In the genomic region with DNA sequence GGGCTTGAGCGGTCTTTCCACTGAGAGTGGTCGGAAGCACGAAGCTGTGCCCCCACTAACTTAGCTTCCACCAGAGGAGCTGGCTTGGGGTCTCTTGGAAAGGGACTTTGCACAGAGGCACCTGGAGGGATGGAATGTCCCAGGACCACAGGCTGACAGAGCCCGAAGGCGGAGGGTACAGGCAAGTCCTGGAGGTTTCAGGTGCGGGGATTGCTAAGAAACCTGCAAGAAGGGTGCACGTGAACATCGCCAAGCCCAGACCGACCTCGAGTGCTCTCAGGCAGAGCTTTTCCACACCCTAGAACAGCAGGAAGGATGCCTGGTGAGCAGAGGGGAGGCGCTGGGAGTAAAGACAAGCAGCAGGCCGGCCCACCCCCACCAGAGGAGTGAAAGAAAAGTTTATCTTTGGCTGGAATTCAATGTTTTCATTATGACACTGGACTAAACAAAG, we compare ENCODE assay signal across 29 cellular contexts.
A peak's percentile ranks its signal among the peaks of the same experiment; 100 is the strongest.
DNase-seq lines count a peak whose midpoint lies in the region; ATAC-seq, FAIRE-seq and TF ChIP-seq lines count a peak whose summit lies in the region.
"Had no signal": no experiment of that assay in that cellular context is flagged by ENCODE, and none has a peak within 500 bp of the region (broad histone marks: within the 10 kb centered on the region; RNA-seq: fewer than 3 reads in every experiment).

No MANE protein-coding gene starts in this region.

- H3K4me3 ChIP-seq in adipocyte (ENCODE audit: low read length) (no peak overlapping the region), endothelial cell of umbilical vein (replicated peaks in 1 of 3; ENCODE audit: insufficient read depth in 1 of 3, low read depth in 1 of 3, low read length in 3 of 3) (no peak overlapping the region), trophoblast cell (ENCODE audit: low read depth, low read length) (peak overlapping the region; percentile 34)
- H3K4me3 ChIP-seq: HAP-1, SK-N-MC, thyroid gland had no signal

- POLR2A ChIA-PET in endothelial cell of umbilical vein (lab: Charles Lee) = interaction anchor here (0.6 kb wide), 1 partner anchor 75 kb away, joined by 9 read pairs; no protein-coding TSS in a partner anchor

- H2AFZ ChIP-seq in endothelial cell of umbilical vein (ENCODE audit: low read depth, low read length) (no peak overlapping the region), trophoblast cell (ENCODE audit: insufficient read depth, low read length, poor library complexity) (no peak overlapping the region)
- H2AFZ ChIP-seq: parathyroid adenoma had no signal

- no peak overlapping the region for H3K23ac ChIP-seq in trophoblast cell (ENCODE audit: low read length)

- no peaks in the 10 kb centered on the region for H3K36me3 Mint-ChIP-seq in nephron progenitor cell (ENCODE audit: low read depth)
- H3K36me3 Mint-ChIP-seq: activated naive CD8-positive, alpha-beta T cell treated with anti-CD3 and anti-CD28 coated beads for 36 hours; naive B cell had no signal

- H4K91ac ChIP-seq in trophoblast cell (ENCODE audit: low read depth, low read length) = no peak overlapping the region

- no peak overlapping the region for H2BK120ac ChIP-seq in trophoblast cell (ENCODE audit: insufficient read depth, low read length, poor library complexity)

- no TSS peak for BruUV-seq in endothelial cell of umbilical vein (replicated peaks; lab: Mats Ljungman, UMichigan)

- H3K79me2 ChIP-seq in endothelial cell of umbilical vein (ENCODE audit: control insufficient read depth, insufficient read depth, low read length) = no peaks in the 10 kb centered on the region
- no peaks in the 10 kb centered on the region for H3K79me2 ChIP-seq in trophoblast cell (ENCODE audit: control insufficient read depth, insufficient read depth, low read length, poor library complexity)
- H3K79me2 ChIP-seq: parathyroid adenoma had no signal

- TF ChIP-seq POLR2A in endothelial cell of umbilical vein (IDR thresholded peaks at IDR 0.05; ENCODE audit: low read depth, low read length) = no peak

- no peak overlapping the region for H3K18ac ChIP-seq in trophoblast cell (ENCODE audit: low read length)

- no peak overlapping the region for H4K12ac ChIP-seq in trophoblast cell (ENCODE audit: low read depth, low read length)

- no peak overlapping the region for H2BK5ac ChIP-seq in trophoblast cell (ENCODE audit: low read depth, low read length, poor library complexity)

- peaks cover 21% of the 10 kb centered on the region for H3K27me3 ChIP-seq in adipocyte (replicated peaks; ENCODE audit: control insufficient read depth, insufficient read depth, low read length)
- H3K27me3 ChIP-seq in endothelial cell of umbilical vein (ENCODE audit: control insufficient read depth in 2 of 2, insufficient read depth in 2 of 2, low read length in 2 of 2) = no peaks in the 10 kb centered on the region
- H3K27me3 ChIP-seq in trophoblast cell (ENCODE audit: insufficient read depth, low read length) = no peaks in the 10 kb centered on the region
- H3K27me3 ChIP-seq: thyroid gland had no signal

- no peak for FAIRE-seq in endothelial cell of umbilical vein (lab: Jason Lieb, UNC)
- FAIRE-seq: colon, HepG2 had no signal

- H3K4me1 ChIP-seq in adipocyte (ENCODE audit: control insufficient read depth, insufficient read depth, low read length) (no peaks in the 10 kb centered on the region), endothelial cell of umbilical vein (ENCODE audit: control insufficient read depth, extremely low read depth, insufficient read depth, low read length) (no peaks in the 10 kb centered on the region), trophoblast cell (ENCODE audit: control insufficient read depth in 1 of 2, insufficient read depth in 2 of 2, low read length in 2 of 2) (no peaks in the 10 kb centered on the region)
- H3K4me1 ChIP-seq: HAP-1, parathyroid adenoma, thyroid gland had no signal

- no peak for ATAC-seq in omental fat pad (ENCODE audit: low FRiP score)
- ATAC-seq: HepG2; left colon; right cardiac atrium; stimulated activated naive CD8-positive, alpha-beta T cell treated with anti-CD3 and anti-CD28 coated beads, Interleukin-15, Interleukin-2, amounts not matched to agents 100 U/mL and 50 U/mL, for 24 hours; T-helper 17 cell had no signal

- H3K27me3 Mint-ChIP-seq in nephron progenitor cell (ENCODE audit: low read depth, poor library complexity) = peaks cover 4% of the 10 kb centered on the region

- H3K9me3 Mint-ChIP-seq in nephron progenitor cell = no peaks in the 10 kb centered on the region
- H3K9me3 Mint-ChIP-seq: activated naive CD8-positive, alpha-beta T cell treated with anti-CD3 and anti-CD28 coated beads for 36 hours; activated T-helper 2 cell treated with anti-CD3 and anti-CD28 coated beads, Interferon-gamma antibody, Interleukin-2, Interleukin-4, amounts not matched to agents 10 μg/mL and 5 μg/mL and 100 μg/mL, durations not matched to agents 14 hours and 24 hours and 36 hours; endodermal cell had no signal

- H3K79me1 ChIP-seq in trophoblast cell (ENCODE audit: low read length) = no peaks in the 10 kb centered on the region

- H4K8ac ChIP-seq in trophoblast cell (ENCODE audit: low read depth, low read length) = no peak overlapping the region

- no peak overlapping the region for H3K4me3 Mint-ChIP-seq in nephron progenitor cell
- H3K4me3 Mint-ChIP-seq: activated naive CD8-positive, alpha-beta T cell treated with anti-CD3 and anti-CD28 coated beads for 36 hours; endodermal cell; naive B cell; T-helper 17 cell had no signal

- H3K9ac ChIP-seq in adipocyte (ENCODE audit: low read length) = no peak overlapping the region
- H3K9ac ChIP-seq in endothelial cell of umbilical vein (replicated peaks; ENCODE audit: extremely low read depth, insufficient read depth, low read length) = no peak overlapping the region
- H3K9ac ChIP-seq in trophoblast cell (ENCODE audit: low read length) = no peak overlapping the region
- H3K9ac ChIP-seq: parathyroid adenoma had no signal

- H3K36me3 ChIP-seq in adipocyte (ENCODE audit: control insufficient read depth, insufficient read depth, low read length, severe bottlenecking) = no peaks in the 10 kb centered on the region
- no peaks in the 10 kb centered on the region for H3K36me3 ChIP-seq in endothelial cell of umbilical vein (ENCODE audit: control insufficient read depth in 2 of 2, extremely low read depth in 1 of 2, insufficient read depth in 2 of 2, low read length in 2 of 2)
- no peaks in the 10 kb centered on the region for H3K36me3 ChIP-seq in trophoblast cell (ENCODE audit: control insufficient read depth in 1 of 2, insufficient read depth in 2 of 2, low read length in 2 of 2)
- H3K36me3 ChIP-seq: HAP-1, thyroid gland had no signal

- no peak overlapping the region for H2AK5ac ChIP-seq in trophoblast cell (ENCODE audit: low read length)

- DNase-seq in EL = peak; percentile 42
- DNase-seq in adipocyte (ENCODE audit: low read depth) = peak; percentile 50
- peak; percentile 42 for DNase-seq in endothelial cell of umbilical vein (ENCODE audit: low read depth, low spot score)
- no peak for DNase-seq in trophoblast cell
- DNase-seq in activated CD4-positive, alpha-beta T cell treated with anti-CD3 and anti-CD28 coated beads, Interleukin-2, amount 50 U/mL, for 48 hours = no peak
- DNase-seq in medulla oblongata (ENCODE audit: extremely low spot score) = no peak
- DNase-seq in omental fat pad (ENCODE audit: low spot score) = no peak
- no peak for DNase-seq in nephron progenitor cell
- DNase-seq: activated CD4-positive, alpha-beta T cell treated with anti-CD3 and anti-CD28 coated beads for 4 hours; activated naive CD8-positive, alpha-beta T cell treated with anti-CD3 and anti-CD28 coated beads for 36 hours; C1 segment of cervical spinal cord; Calu3; endodermal cell; left colon; naive B cell; NCI-H1092; NCI-H1930; NCI-H69; right cardiac atrium; stimulated activated CD4-positive, alpha-beta T cell treated with anti-CD3 and anti-CD28 coated beads, Interleukin-4, amount 100 ng/mL, for 4 hours; stimulated activated naive CD8-positive, alpha-beta T cell treated with anti-CD3 and anti-CD28 coated beads, Interleukin-15, Interleukin-2, amounts not matched to agents 100 U/mL and 50 U/mL, for 24 hours; T-helper 17 cell had no signal

- no peaks in the 10 kb centered on the region for H4K20me1 ChIP-seq in endothelial cell of umbilical vein (replicated peaks; ENCODE audit: control insufficient read depth, extremely low read depth, insufficient read depth, low read length)

- no peak overlapping the region for H3K27ac Mint-ChIP-seq in nephron progenitor cell
- H3K27ac Mint-ChIP-seq: activated naive CD8-positive, alpha-beta T cell treated with anti-CD3 and anti-CD28 coated beads for 36 hours; activated T-helper 2 cell treated with anti-CD3 and anti-CD28 coated beads, Interferon-gamma antibody, Interleukin-2, Interleukin-4, amounts not matched to agents 10 μg/mL and 5 μg/mL and 100 μg/mL, durations not matched to agents 14 hours and 24 hours and 36 hours; endodermal cell; naive B cell; T-helper 17 cell had no signal

- intact Hi-C loops in endothelial cell of umbilical vein (cut with micrococcal nuclease) = no loop called here

- peak overlapping the region; percentile 22 for H3K4me2 ChIP-seq in endothelial cell of umbilical vein (ENCODE audit: insufficient read depth, low read length)
- H3K4me2 ChIP-seq in trophoblast cell (ENCODE audit: low read length) = no peak overlapping the region

- CTCF ChIA-PET in endothelial cell of umbilical vein (lab: Charles Lee) = no interaction called here

- no CpG with 5 or more reads among the region's 12 CpGs for WGBS in trophoblast cell (ENCODE audit: extremely low coverage, insufficient coverage, insufficient read length)

- H3K4ac ChIP-seq in trophoblast cell (ENCODE audit: low read depth, low read length) = no peak overlapping the region

- no peak overlapping the region for H2BK12ac ChIP-seq in trophoblast cell (ENCODE audit: low read length)

- H3K9me3 ChIP-seq in adipocyte (ENCODE audit: control insufficient read depth, low read length) (no peaks in the 10 kb centered on the region), endothelial cell of umbilical vein (replicated peaks; ENCODE audit: control insufficient read depth, insufficient read depth, low read length) (no peaks in the 10 kb centered on the region), trophoblast cell (ENCODE audit: insufficient read depth, low read depth, low read length) (no peaks in the 10 kb centered on the region)
- H3K9me3 ChIP-seq: HAP-1, thyroid gland had no signal

- H3K27ac ChIP-seq in endothelial cell of umbilical vein (ENCODE audit: insufficient read depth, low read depth, low read length) (no peak overlapping the region), trophoblast cell (ENCODE audit: low read depth, low read length) (no peak overlapping the region)
- H3K27ac ChIP-seq: parathyroid adenoma, SK-N-MC, thyroid gland had no signal

- no peaks in the 10 kb centered on the region for H3K9me1 ChIP-seq in endothelial cell of umbilical vein (replicated peaks; ENCODE audit: control insufficient read depth, extremely low read depth, insufficient read depth, low read length)

- TF ChIP-seq CTCF in endothelial cell of umbilical vein (IDR thresholded peaks at IDR 0.05; ENCODE audit: extremely low read depth in 1 of 2, insufficient read depth in 1 of 2, low read depth in 1 of 2, low read length in 2 of 2) = no peak
- TF ChIP-seq CTCF in omental fat pad (IDR thresholded peaks at IDR 0.05) = no peak
- TF ChIP-seq CTCF in nephron progenitor cell (IDR thresholded peaks at IDR 0.05) = no peak

- H3K14ac ChIP-seq in trophoblast cell (ENCODE audit: low read length) = no peak overlapping the region

- dilution Hi-C loops in endothelial cell of umbilical vein (cut with MboI; ENCODE audit: extremely low pct_ligation_motif_present, low sequenced_read_pairs) = no loop called here

- peaks cover 17% of the 10 kb centered on the region for H3K4me1 Mint-ChIP-seq in nephron progenitor cell
- H3K4me1 Mint-ChIP-seq: activated naive CD8-positive, alpha-beta T cell treated with anti-CD3 and anti-CD28 coated beads for 36 hours; endodermal cell; T-helper 17 cell had no signal

Comparison
In these comparisons a context has a peak if more than half of its experiments do, and no peak if none do; other contexts are left out.
1. DNase-seq: peak in EL (single experiment), adipocyte (single experiment) and endothelial cell of umbilical vein (single experiment); none in trophoblast cell (0 of 2), activated CD4-positive, alpha-beta T cell treated with anti-CD3 and anti-CD28 coated beads, Interleukin-2, amount 50 U/mL, for 48 hours (0 of 2), medulla oblongata (single experiment), omental fat pad (single experiment) and nephron progenitor cell (single experiment).